15 cellular contexts compared by ENCODE assay signal in the genomic region with DNA sequence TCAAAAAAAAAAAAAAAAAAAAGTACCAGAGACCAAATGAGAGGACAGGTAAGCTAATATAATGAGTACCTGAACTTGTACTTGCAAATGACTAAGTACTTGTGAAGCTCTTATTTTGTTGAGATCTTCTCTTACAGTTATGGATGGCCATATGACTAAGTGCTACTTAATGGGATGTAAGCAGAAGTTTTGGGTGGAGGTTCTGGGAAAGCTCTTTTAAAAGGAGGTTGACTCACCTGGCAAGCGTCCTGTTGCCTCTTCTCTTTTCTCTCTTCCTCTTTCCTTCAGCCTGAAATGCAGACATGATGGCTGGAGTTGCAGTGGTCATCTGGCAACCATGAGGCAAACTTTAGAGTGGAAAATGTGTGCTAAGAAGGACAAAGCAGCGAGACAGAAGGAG. TPM values are rescaled to one million over a fixed set of nuclear protein-coding genes. Genes with fewer than 3 reads are reported as not detected.
DNase-seq lines count a peak whose midpoint lies in the region; ATAC-seq, FAIRE-seq and TF ChIP-seq lines count a peak whose summit lies in the region.
"Had no signal": no experiment of that assay in that cellular context is flagged by ENCODE, and none has a peak within 500 bp of the region (broad histone marks: within the 10 kb centered on the region; RNA-seq: fewer than 3 reads in every experiment).

No MANE protein-coding gene starts in this region.

- H3K36me3 ChIP-seq in keratinocyte (ENCODE audit: control insufficient read depth in 2 of 2, extremely low read depth in 1 of 2, insufficient read depth in 2 of 2, low read length in 2 of 2), result no peaks in the 10 kb centered on the region
- H3K36me3 ChIP-seq: esophagus muscularis mucosa, left ventricle myocardium inferior had no signal

- H3K9me3 ChIP-seq in keratinocyte (ENCODE audit: control insufficient read depth, low read depth, low read length), result no peaks in the 10 kb centered on the region
- H3K9me3 ChIP-seq: esophagus muscularis mucosa, left ventricle myocardium inferior had no signal

- H3K27ac ChIP-seq in keratinocyte (ENCODE audit: control insufficient read depth, insufficient read depth, low read length), result peak overlapping the region; percentile 27
- H3K27ac ChIP-seq: esophagus muscularis mucosa, left ventricle myocardium inferior had no signal

- TF ChIP-seq CTCF in keratinocyte (optimal IDR thresholded peaks at IDR 0.05 in 1 of 3, IDR thresholded peaks at IDR 0.05 in 1 of 3, conservative IDR thresholded peaks at IDR 0.05 in 1 of 3; ENCODE audit: extremely low read depth in 1 of 3, insufficient read depth in 2 of 3, low read length in 3 of 3) (no peak), natural killer cell (IDR thresholded peaks at IDR 0.05) (no peak)

- DNase-seq in AG20443 (ENCODE audit: low spot score) (peak; percentile 39), HS-5 (ENCODE audit: low read depth) (peak; percentile 41), astrocyte of the hippocampus (ENCODE audit: low read depth, low spot score) (peak; percentile 17), keratinocyte (ENCODE audit: low read depth, low spot score) (peak; percentile 46), natural killer cell (no peak), cerebellar nuclear complex (lab: John Stamatoyannopoulos, UW) (no peak), NCI-H1417 (lab: John Stamatoyannopoulos, UW) (no peak), UCSD-AML1 (lab: John Stamatoyannopoulos, UW; ENCODE audit: unreplicated experiment) (no peak)
- DNase-seq: activated effector memory CD4-positive, alpha-beta T cell treated with Interleukin-2 at 50 U/mL for 16 hours; left ventricle myocardium inferior; MV-4-11; stimulated activated naive CD4-positive, alpha-beta T cell treated with Interleukin-2 at 50 U/mL for 16 hours; T-cell had no signal

- peak overlapping the region; percentile 29 for H3K4me2 ChIP-seq in keratinocyte (ENCODE audit: control insufficient read depth, extremely low read depth, insufficient read depth, low read depth, low read length)

- H3K9me3 Mint-ChIP-seq in natural killer cell, result no peaks in the 10 kb centered on the region
- H3K9me3 Mint-ChIP-seq: T-cell had no signal

- H3K9ac ChIP-seq in keratinocyte (ENCODE audit: control insufficient read depth, extremely low read depth, insufficient read depth, low read length), result no peak overlapping the region

- no peak overlapping the region for H2AFZ ChIP-seq in keratinocyte (ENCODE audit: control insufficient read depth, low read length)

- H3K4me3 ChIP-seq in keratinocyte (ENCODE audit: control insufficient read depth in 2 of 3, extremely low read depth in 1 of 3, insufficient read depth in 2 of 3, low read depth in 1 of 3, low read length in 3 of 3), result no peak overlapping the region
- H3K4me3 ChIP-seq: esophagus muscularis mucosa, left ventricle myocardium inferior had no signal

- no peaks in the 10 kb centered on the region for H3K4me1 Mint-ChIP-seq in natural killer cell
- H3K4me1 Mint-ChIP-seq: T-cell had no signal

- no peaks in the 10 kb centered on the region for H3K27me3 ChIP-seq in keratinocyte (ENCODE audit: control insufficient read depth, extremely low read depth, insufficient read depth, low read length)
- H3K27me3 ChIP-seq: esophagus muscularis mucosa had no signal

- no peaks in the 10 kb centered on the region for H3K36me3 Mint-ChIP-seq in natural killer cell
- H3K36me3 Mint-ChIP-seq: T-cell had no signal

- peaks cover 13% of the 10 kb centered on the region for H3K4me1 ChIP-seq in keratinocyte (ENCODE audit: control insufficient read depth, extremely low read depth, insufficient read depth, low read length)
- H3K4me1 ChIP-seq: esophagus muscularis mucosa, left ventricle myocardium inferior had no signal

- peak; percentile 73 for FAIRE-seq in keratinocyte (lab: Jason Lieb, UNC)
- FAIRE-seq: D721Med had no signal

- no peaks in the 10 kb centered on the region for H4K20me1 ChIP-seq in keratinocyte (ENCODE audit: control insufficient read depth, extremely low read depth, insufficient read depth, low read length)

- no peak overlapping the region for H3K27ac Mint-ChIP-seq in natural killer cell
- H3K27ac Mint-ChIP-seq: T-cell had no signal

- H3K9me1 ChIP-seq in keratinocyte (ENCODE audit: control insufficient read depth, extremely low read depth, insufficient read depth, low read length), result no peaks in the 10 kb centered on the region

- H3K27me3 Mint-ChIP-seq in natural killer cell (ENCODE audit: low read depth in 2 of 2), result peaks cover 0 to 37% of the 10 kb centered on the region in 2 donors

- no peak for ATAC-seq in natural killer cell
- ATAC-seq: T-cell had no signal

- no peaks in the 10 kb centered on the region for H3K79me2 ChIP-seq in keratinocyte (ENCODE audit: control insufficient read depth, insufficient read depth, low read length)

- H3K4me3 Mint-ChIP-seq in natural killer cell, result no peak overlapping the region
- H3K4me3 Mint-ChIP-seq: T-cell had no signal

- dilution Hi-C loops in keratinocyte (cut with MboI; ENCODE audit: extremely low pct_ligation_motif_present, low sequenced_read_pairs), result no loop called here

- intact Hi-C loops in natural killer cell (cut with micrococcal nuclease), result no loop called here

RNA-seq across cellular contexts. Expression of a gene that starts 36.9 kb away (rescaled TPM):
- 19.9 to 28.0 TPM (median 25.9 TPM) in 3 replicates for polyA plus RNA-seq in keratinocyte
- polyA plus RNA-seq in keratinocyte (2011; ENCODE audit: low read depth), result 12.1 TPM
- 20.6 and 31.4 TPM in 2 replicates for polyA plus RNA-seq in keratinocyte (2011; cell fraction: cytosol; rRNA removed)
- polyA plus RNA-seq in keratinocyte (2011; cell fraction: nucleus; rRNA removed), result 60.4 and 62.7 TPM in 2 replicates
- polyA plus RNA-seq in keratinocyte (2012; ENCODE audit: low replicate concordance), result 16.0 and 17.5 TPM in 2 replicates
- 27.8 to 76.9 TPM (median 32.3 TPM) in 3 replicates for polyA minus RNA-seq in keratinocyte
- polyA minus RNA-seq in keratinocyte (2011; cell fraction: cytosol; rRNA and poly(A)+ RNA removed), result 9.6 TPM
- 31.7 and 62.0 TPM in 2 replicates for polyA minus RNA-seq in keratinocyte (2011; cell fraction: nucleus; rRNA and poly(A)+ RNA removed)
- total RNA-seq in natural killer cell, result 10 to 100 TPM; 55.3 to 79.1 (median 66.1) TPM

Comparison
In these comparisons a context has a peak if more than half of its experiments do, and no peak if none do; other contexts are left out.
1. DNase-seq: peak in AG20443 (single experiment), HS-5 (single experiment), astrocyte of the hippocampus (single experiment) and keratinocyte (single experiment); none in natural killer cell (single experiment), cerebellar nuclear complex (0 of 2), NCI-H1417 (0 of 3) and UCSD-AML1 (single experiment).